ENCODE assay signal across 15 cellular contexts in the genomic region with DNA sequence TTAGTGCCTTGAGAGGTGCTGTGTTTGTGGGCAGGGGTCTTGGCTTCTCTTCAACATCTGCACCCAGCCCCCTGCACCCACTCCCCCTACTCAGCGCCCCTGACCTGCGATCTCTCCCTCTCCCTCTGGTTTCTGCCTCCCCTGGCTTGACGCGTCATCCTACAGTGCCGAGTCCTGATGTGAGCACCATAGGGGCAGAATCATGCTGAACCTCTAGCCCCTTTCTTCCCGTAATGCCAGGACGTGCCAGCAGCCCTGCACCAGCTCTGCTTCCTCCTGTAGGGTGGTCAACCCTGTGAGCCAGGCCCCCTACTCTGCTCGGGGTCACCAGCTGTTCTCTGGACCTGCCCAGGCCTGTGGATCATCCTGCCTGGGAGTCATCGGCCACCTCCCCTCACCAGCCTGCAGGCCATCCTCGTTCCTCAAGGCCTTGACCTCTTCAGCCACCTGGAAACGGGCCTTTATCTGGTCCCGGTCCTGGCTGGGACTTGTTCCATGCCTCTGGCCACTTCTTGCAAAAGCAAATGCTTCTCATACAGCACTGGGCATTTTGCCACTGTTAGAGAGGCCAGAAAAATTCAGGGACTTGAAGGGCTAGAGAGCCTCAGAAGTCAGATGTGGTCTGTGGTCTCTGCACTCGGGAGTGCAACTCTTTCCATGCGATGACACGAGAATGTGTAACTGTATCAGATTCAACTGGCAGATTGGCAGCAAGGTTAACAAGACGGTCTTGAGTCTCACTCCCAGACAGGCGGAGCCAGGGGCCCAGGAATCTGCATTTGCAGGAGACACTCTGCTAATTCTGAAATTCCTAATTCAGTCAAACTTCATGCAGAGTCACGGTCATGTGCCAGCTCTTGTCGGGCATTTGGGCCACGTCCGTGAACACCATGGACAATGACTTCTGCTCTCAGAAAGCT. TPM values are rescaled to one million over a fixed set of nuclear protein-coding genes. Genes with fewer than 3 reads are reported as not detected.
A peak's percentile ranks its signal among the peaks of the same experiment; 100 is the strongest.
DNase-seq lines count a peak whose midpoint lies in the region; ATAC-seq and TF ChIP-seq lines count a peak whose summit lies in the region.
"Had no signal": no experiment of that assay in that cellular context is flagged by ENCODE, and none has a peak within 500 bp of the region (broad histone marks: within the 10 kb centered on the region; RNA-seq: fewer than 3 reads in every experiment).

No MANE protein-coding gene starts in this region.

- no peak overlapping the region for H3K4me3 ChIP-seq in AG04449 (ENCODE audit: low read depth, low read length)
- H3K4me3 ChIP-seq: SJCRH30, smooth muscle cell had no signal

- no peaks in the 10 kb centered on the region for H3K36me3 Mint-ChIP-seq in nephron progenitor cell (ENCODE audit: low read depth)
- no peaks in the 10 kb centered on the region for H3K36me3 Mint-ChIP-seq in T-helper 17 cell (ENCODE audit: low read depth)

- H3K4me1 Mint-ChIP-seq in nephron progenitor cell: peaks cover 40% of the 10 kb centered on the region
- H3K4me1 Mint-ChIP-seq in T-helper 17 cell: peaks cover 2% of the 10 kb centered on the region

- H3K27ac Mint-ChIP-seq in nephron progenitor cell: peak overlapping the region; percentile 83
- no peak overlapping the region for H3K27ac Mint-ChIP-seq in T-helper 17 cell

- H3K27me3 Mint-ChIP-seq in nephron progenitor cell (ENCODE audit: low read depth, poor library complexity) (peaks cover 8% of the 10 kb centered on the region), T-helper 17 cell (peaks cover 42% of the 10 kb centered on the region)

- H3K9me3 ChIP-seq in T-helper 17 cell (ENCODE audit: control insufficient read depth, low read length, poor library complexity, severe bottlenecking): no peaks in the 10 kb centered on the region
- H3K9me3 ChIP-seq: SJCRH30 had no signal

- peaks cover 6% of the 10 kb centered on the region for H3K9me3 Mint-ChIP-seq in nephron progenitor cell

- DNase-seq in AG04449 (ENCODE audit: low read depth, low spot score): peak; percentile 37
- DNase-seq in RPMI7951 (ENCODE audit: low read depth): peak; percentile 65
- peak; percentile 44 for DNase-seq in globus pallidus (ENCODE audit: low spot score)
- no peak for DNase-seq in nephron progenitor cell
- DNase-seq in T-helper 17 cell: no peak
- no peak for DNase-seq in NCI-H1105 treated with DMSO at 0.1 percent for 48 hours (lab: John Stamatoyannopoulos, UW)
- DNase-seq: activated CD8-positive, alpha-beta memory T cell treated with anti-CD3 and anti-CD28 coated beads, Interleukin-2, amount 50 U/mL, for 48 hours; amniotic stem cell; NCI-H1694; NCI-H526; SJCRH30 had no signal

- ATAC-seq in T-helper 17 cell (no peak), GM21423 (IDR thresholded peaks at IDR 0.05; ENCODE audit: unreplicated experiment) (no peak), GM21367 (IDR thresholded peaks at IDR 0.05; ENCODE audit: unreplicated experiment) (no peak)

- H3K4me3 Mint-ChIP-seq in nephron progenitor cell (no peak overlapping the region), T-helper 17 cell (no peak overlapping the region)

- no peak for TF ChIP-seq CTCF in AG04449 (IDR thresholded peaks at IDR 0.05; ENCODE audit: insufficient read depth, low read length, missing control alignments)
- TF ChIP-seq CTCF in nephron progenitor cell (IDR thresholded peaks at IDR 0.05): no peak

- POLR2A ChIA-PET in AG04449 (lab: Yijun Ruan, JAX): no interaction called here

- CTCF ChIA-PET in AG04449 (lab: Yijun Ruan, JAX): no interaction called here

RNA-seq across cellular contexts. Expression of gene KLF15, which starts 16.7 kb away (rescaled TPM):
- 0.59 and 0.72 TPM in 2 replicates for total RNA-seq in RPMI7951 (2014; rRNA removed; shearing (Covaris generic))
- total RNA-seq in T-helper 17 cell: under 1 TPM in 1 of 2 donors, not detected in 1; 0.39 TPM
- total RNA-seq: smooth muscle cell had no signal

RNA-seq across cellular contexts. Expression of gene CFAP100, which starts 20.8 kb away (rescaled TPM):
- not detected in 2 replicates for total RNA-seq in RPMI7951 (2014; rRNA removed; shearing (Covaris generic))
- total RNA-seq in T-helper 17 cell: not detected
- total RNA-seq: SJCRH30, smooth muscle cell, urinary bladder had no signal

Comparison
In these comparisons a context has a peak if more than half of its experiments do, and no peak if none do; other contexts are left out.
1. DNase-seq: peak in AG04449 (single experiment), RPMI7951 (single experiment) and globus pallidus (single experiment); none in nephron progenitor cell (single experiment), T-helper 17 cell (0 of 3) and NCI-H1105 treated with DMSO at 0.1 percent for 48 hours (single experiment).